ENCODE assay signal across 11 cellular contexts in genomic region chr15:75200391-75200764, GRCh38. TPM values are rescaled to one million over a fixed set of nuclear protein-coding genes. Genes with fewer than 3 reads are reported as not detected.
A peak's percentile ranks its signal among the peaks of the same experiment; 100 is the strongest.
DNase-seq lines count a peak whose midpoint lies in the region; ATAC-seq and TF ChIP-seq lines count a peak whose summit lies in the region.
"Had no signal": no experiment of that assay in that cellular context is flagged by ENCODE, and none has a peak within 500 bp of the region (broad histone marks: within the 10 kb centered on the region; RNA-seq: fewer than 3 reads in every experiment).

No MANE protein-coding gene starts in this region.

- no TSS peak for BruUV-seq in OCI-LY7 (replicated peaks; lab: Mats Ljungman, UMichigan)

- peak overlapping the region; percentile 88 for H3K4me3 ChIP-seq in OCI-LY7 (ENCODE audit: low read depth, low read length, poor library complexity, severe bottlenecking)
- no peak overlapping the region for H3K4me3 ChIP-seq in esophagus muscularis mucosa

- H3K36me3 ChIP-seq in OCI-LY7 (ENCODE audit: insufficient read depth, low read length) (peaks cover 20% of the 10 kb centered on the region), esophagus muscularis mucosa (no peaks in the 10 kb centered on the region)

- peaks cover 56% of the 10 kb centered on the region for H3K4me1 Mint-ChIP-seq in activated CD8-positive, alpha-beta memory T cell treated with anti-CD3 and anti-CD28 coated beads, Interleukin-2, amount 10 ng/mL, durations not matched to agents 7 days and 5 days
- peaks cover 51% of the 10 kb centered on the region for H3K4me1 Mint-ChIP-seq in progenitor cell of endocrine pancreas (ENCODE audit: low read depth)

- WGBS in esophagus muscularis mucosa, result 74% methylated on average over 9 of the region's 11 CpGs

- H3K27ac ChIP-seq in OCI-LY7 (ENCODE audit: low read depth, low read length, poor library complexity, severe bottlenecking) (peak overlapping the region; percentile 62), epithelial cell of prostate (peak overlapping the region; percentile 96), esophagus muscularis mucosa (replicated peaks in 1 of 4) (peak overlapping the region in 1 of 4 donors; percentile 16)

- no peak for DNase-seq in activated CD8-positive, alpha-beta memory T cell treated with anti-CD3 and anti-CD28 coated beads, Interleukin-2, amount 10 ng/mL, durations not matched to agents 7 days and 5 days
- no peak for DNase-seq in activated CD8-positive, alpha-beta memory T cell treated with anti-CD3 and anti-CD28 coated beads, Interleukin-2, amount 50 U/mL, for 4 hours
- DNase-seq in OCI-LY7 (ENCODE audit: low spot score), result no peak
- no peak for DNase-seq in epithelial cell of prostate (ENCODE audit: low read depth, low spot score)
- DNase-seq in progenitor cell of endocrine pancreas (ENCODE audit: low spot score, unreplicated experiment), result no peak
- no peak for DNase-seq in D341Med (ENCODE audit: low spot score)
- no peak for DNase-seq in esophagus muscularis mucosa (ENCODE audit: extremely low spot score)
- DNase-seq: KG1 had no signal

- no peaks in the 10 kb centered on the region for H3K27me3 Mint-ChIP-seq in activated CD8-positive, alpha-beta memory T cell treated with anti-CD3 and anti-CD28 coated beads, Interleukin-2, amount 10 ng/mL, durations not matched to agents 7 days and 5 days
- no peaks in the 10 kb centered on the region for H3K27me3 Mint-ChIP-seq in progenitor cell of endocrine pancreas

- H3K4me2 ChIP-seq in OCI-LY7 (ENCODE audit: low read length), result peak overlapping the region; percentile 97

- TF ChIP-seq POLR2A in esophagus muscularis mucosa (IDR thresholded peaks at IDR 0.05; ENCODE audit: low read depth), result no peak

- CTCF ChIA-PET in activated CD8-positive, alpha-beta memory T cell treated with anti-CD3 and anti-CD28 coated beads, Interleukin-2, amount 10 ng/mL, durations not matched to agents 7 days and 5 days (lab: Charles Lee), result interaction anchor here (1.2 to 4.4 kb wide), 10 partner anchors 13 to 174 kb away, joined by 3 to 29 read pairs (median 6); no protein-coding TSS in a partner anchor
- CTCF ChIA-PET in OCI-LY7 (lab: Charles Lee; ENCODE audit: unreplicated experiment), result interaction anchor here (0.8 kb wide), 1 partner anchor 157 kb away, joined by 3 read pairs; no protein-coding TSS in a partner anchor

- peaks cover 41% of the 10 kb centered on the region for H3K79me2 ChIP-seq in OCI-LY7 (ENCODE audit: insufficient read depth, low read depth, low read length)

- peaks cover 9% of the 10 kb centered on the region for H3K36me3 Mint-ChIP-seq in activated CD8-positive, alpha-beta memory T cell treated with anti-CD3 and anti-CD28 coated beads, Interleukin-2, amount 10 ng/mL, durations not matched to agents 7 days and 5 days
- peaks cover 1% of the 10 kb centered on the region for H3K36me3 Mint-ChIP-seq in progenitor cell of endocrine pancreas (ENCODE audit: insufficient read depth)

- ATAC-seq in activated CD8-positive, alpha-beta memory T cell treated with anti-CD3 and anti-CD28 coated beads, Interleukin-2, amount 10 ng/mL, durations not matched to agents 7 days and 5 days, result no peak
- ATAC-seq in GM18517 (IDR thresholded peaks at IDR 0.05; ENCODE audit: unreplicated experiment), result no peak
- ATAC-seq: left lobe of liver had no signal

- no peaks in the 10 kb centered on the region for H3K27me3 ChIP-seq in esophagus muscularis mucosa

- TF ChIP-seq CTCF in OCI-LY7 (conservative IDR thresholded peaks at IDR 0.05; ENCODE audit: low read length) (no peak), progenitor cell of endocrine pancreas (IDR thresholded peaks at IDR 0.05; ENCODE audit: unreplicated experiment) (no peak), esophagus muscularis mucosa (IDR thresholded peaks at IDR 0.05) (no peak)

- peak overlapping the region; percentile 93 for H3K4me3 Mint-ChIP-seq in activated CD8-positive, alpha-beta memory T cell treated with anti-CD3 and anti-CD28 coated beads, Interleukin-2, amount 10 ng/mL, durations not matched to agents 7 days and 5 days
- H3K4me3 Mint-ChIP-seq in progenitor cell of endocrine pancreas (ENCODE audit: low read depth), result peak overlapping the region; percentile 88

- intact Hi-C loops in OCI-LY7 (cut with micrococcal nuclease; ENCODE audit: unreplicated experiment) (loop anchor here (5.0 kb wide), 3 partner anchors 243 to 418 kb away; partner anchors contain the start of genes CSK, RPP25 and SIN3A), esophagus muscularis mucosa (cut with DNase I) (loop anchor here (5.0 to 10.0 kb wide), 2 partner anchors 158 to 246 kb away; partner anchors contain the start of gene RPP25)

- H3K9me3 ChIP-seq in OCI-LY7 (ENCODE audit: low read length), result no peaks in the 10 kb centered on the region
- no peaks in the 10 kb centered on the region for H3K9me3 ChIP-seq in esophagus muscularis mucosa

- H2AFZ ChIP-seq in OCI-LY7 (ENCODE audit: low read length), result peak overlapping the region; percentile 10; the same call in 1 of the 2 replicates

- H3K4me1 ChIP-seq in OCI-LY7 (ENCODE audit: insufficient read depth, low read length, poor library complexity, severe bottlenecking) (peaks cover 56% of the 10 kb centered on the region), esophagus muscularis mucosa (peaks cover 52 to 62% (median 57%) of the 10 kb centered on the region in 4 donors)

- H3K9me2 ChIP-seq in OCI-LY7 (ENCODE audit: insufficient read depth, low read length), result no peaks in the 10 kb centered on the region

- no peaks in the 10 kb centered on the region for H3K9me3 Mint-ChIP-seq in activated CD8-positive, alpha-beta memory T cell treated with anti-CD3 and anti-CD28 coated beads, Interleukin-2, amount 10 ng/mL, durations not matched to agents 7 days and 5 days (ENCODE audit: low read depth)
- no peaks in the 10 kb centered on the region for H3K9me3 Mint-ChIP-seq in progenitor cell of endocrine pancreas (ENCODE audit: low read depth)

- TF ChIP-seq EP300 in esophagus muscularis mucosa (IDR thresholded peaks at IDR 0.05), result no peak

- POLR2A ChIA-PET in OCI-LY7 (lab: Charles Lee), result interaction anchor here (2.7 kb wide), 1 partner anchor 157 kb away, joined by 20 read pairs; no protein-coding TSS in a partner anchor

- peaks cover 18% of the 10 kb centered on the region for H4K20me1 ChIP-seq in OCI-LY7 (ENCODE audit: insufficient read depth, low read length)

- peak overlapping the region; percentile 84 for H3K27ac Mint-ChIP-seq in activated CD8-positive, alpha-beta memory T cell treated with anti-CD3 and anti-CD28 coated beads, Interleukin-2, amount 10 ng/mL, durations not matched to agents 7 days and 5 days
- peak overlapping the region; percentile 99 for H3K27ac Mint-ChIP-seq in progenitor cell of endocrine pancreas

RNA-seq across cellular contexts. Expression of gene C15orf39, which starts 1.3 kb away (rescaled TPM):
- total RNA-seq in activated CD8-positive, alpha-beta memory T cell treated with anti-CD3 and anti-CD28 coated beads, Interleukin-2, amount 10 ng/mL, durations not matched to agents 7 days and 5 days, result 10 to 100 TPM; 62.8 to 63.0 TPM
- total RNA-seq in OCI-LY7 (2014; rRNA removed; shearing (Covaris generic)), result 19.7 and 26.5 TPM in 2 replicates
- total RNA-seq in OCI-LY7 (2022) (39.6 and 50.2 TPM in 2 replicates), progenitor cell of endocrine pancreas (80.0 and 83.4 TPM in 2 replicates), esophagus muscularis mucosa (10 to 100 TPM in 3 of 4 donors, 1 to 10 TPM in 1; 7.5 to 17.7 (median 13.4) TPM)

RNA-seq across cellular contexts. Expression of gene GOLGA6C, which starts 57.8 kb away (rescaled TPM):
- total RNA-seq in activated CD8-positive, alpha-beta memory T cell treated with anti-CD3 and anti-CD28 coated beads, Interleukin-2, amount 10 ng/mL, durations not matched to agents 7 days and 5 days, result not detected
- 0.10 and 0.28 TPM in 2 replicates for total RNA-seq in OCI-LY7 (2014; rRNA removed; shearing (Covaris generic))
- not detected in 2 replicates for total RNA-seq in OCI-LY7 (2022)
- total RNA-seq in progenitor cell of endocrine pancreas, result not detected in 2 replicates
- total RNA-seq in esophagus muscularis mucosa, result not detected
- total RNA-seq: left lobe of liver, skeletal muscle tissue had no signal
